In the genomic region with DNA sequence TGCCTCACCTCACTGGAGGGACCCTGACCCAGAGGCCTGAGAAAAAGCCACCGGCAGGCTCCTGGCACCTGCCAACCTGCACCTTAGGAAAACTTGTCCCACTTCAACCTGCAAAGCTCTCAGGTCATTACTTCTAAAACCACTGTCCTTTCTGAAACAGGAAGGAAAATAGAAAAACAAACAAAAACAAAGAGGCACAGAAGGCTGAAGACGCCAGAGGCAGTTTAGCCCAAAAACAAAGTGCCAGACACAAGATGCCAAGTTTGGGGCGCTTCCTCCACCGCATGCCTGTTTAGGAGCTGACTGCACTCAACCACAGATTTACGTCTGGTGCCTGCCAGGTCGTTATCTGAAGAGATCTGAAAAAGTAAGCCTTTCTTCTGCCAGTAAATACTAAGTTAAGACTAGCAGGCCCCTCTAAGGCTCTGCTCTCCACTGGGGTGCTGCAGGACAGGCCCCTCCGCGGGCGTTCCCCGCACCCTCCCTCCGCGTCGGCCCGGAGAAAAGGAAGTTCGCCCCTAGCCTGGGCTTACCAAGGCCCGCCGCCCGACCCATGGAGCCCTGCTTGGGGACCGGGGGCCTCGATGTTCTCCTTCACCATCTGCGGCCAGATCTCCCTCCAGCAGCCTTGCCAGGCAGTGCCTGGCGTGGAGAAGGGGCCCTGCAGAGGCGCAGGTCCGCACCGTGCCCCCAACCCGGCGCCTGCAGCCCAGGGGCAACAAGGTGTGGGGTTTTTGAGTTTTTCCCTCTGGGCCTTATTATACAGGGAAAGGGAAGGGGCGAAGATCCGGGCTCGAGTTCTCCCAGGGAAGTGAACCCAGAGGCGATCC, we compare ENCODE assay signal across 2 cellular contexts.
TF ChIP-seq lines count a peak whose summit lies in the region.

No MANE protein-coding gene starts in this region.

TF ChIP-seq in A549, 52 proteins besides CTCF, POLR2A, EP300 and RAD21 (continued from another document):
- TF ChIP-seq, protein P1, sequence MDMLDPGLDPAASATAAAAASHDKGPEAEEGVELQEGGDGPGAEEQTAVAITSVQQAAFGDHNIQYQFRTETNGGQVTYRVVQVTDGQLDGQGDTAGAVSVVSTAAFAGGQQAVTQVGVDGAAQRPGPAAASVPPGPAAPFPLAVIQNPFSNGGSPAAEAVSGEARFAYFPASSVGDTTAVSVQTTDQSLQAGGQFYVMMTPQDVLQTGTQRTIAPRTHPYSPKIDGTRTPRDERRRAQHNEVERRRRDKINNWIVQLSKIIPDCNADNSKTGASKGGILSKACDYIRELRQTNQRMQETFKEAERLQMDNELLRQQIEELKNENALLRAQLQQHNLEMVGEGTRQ (IDR thresholded peaks at IDR 0.05): no peak
- TF ChIP-seq, protein P2, sequence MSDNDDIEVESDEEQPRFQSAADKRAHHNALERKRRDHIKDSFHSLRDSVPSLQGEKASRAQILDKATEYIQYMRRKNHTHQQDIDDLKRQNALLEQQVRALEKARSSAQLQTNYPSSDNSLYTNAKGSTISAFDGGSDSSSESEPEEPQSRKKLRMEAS (IDR thresholded peaks at IDR 0.05): no peak
- TF ChIP-seq RNF2 (IDR thresholded peaks at IDR 0.05; ENCODE audit: borderline replicate concordance, low read depth) (no peak), HDAC2 (IDR thresholded peaks at IDR 0.05) (no peak), SMC3 (IDR thresholded peaks at IDR 0.05) (no peak), HOXA7 (CRISPR knock-in tag; IDR thresholded peaks at IDR 0.05) (no peak), EHMT2 (IDR thresholded peaks at IDR 0.05; ENCODE audit: low read depth) (no peak), SREBF2 (IDR thresholded peaks at IDR 0.05) (no peak), CBX2 (IDR thresholded peaks at IDR 0.05; ENCODE audit: borderline replicate concordance, low read depth) (no peak), RCOR1 (IDR thresholded peaks at IDR 0.05; ENCODE audit: low read depth, low read length) (no peak), RFX5 (IDR thresholded peaks at IDR 0.05) (no peak), KDM5A (IDR thresholded peaks at IDR 0.05) (no peak), TFCP2L1 (CRISPR knock-in tag; IDR thresholded peaks at IDR 0.05) (no peak), MAZ (IDR thresholded peaks at IDR 0.05; ENCODE audit: borderline replicate concordance, low read depth, low read length) (no peak)

TF ChIP-seq in K562, 482 proteins besides CTCF, POLR2A, EP300 and RAD21 (continued from another document):
- TF ChIP-seq, protein P3, sequence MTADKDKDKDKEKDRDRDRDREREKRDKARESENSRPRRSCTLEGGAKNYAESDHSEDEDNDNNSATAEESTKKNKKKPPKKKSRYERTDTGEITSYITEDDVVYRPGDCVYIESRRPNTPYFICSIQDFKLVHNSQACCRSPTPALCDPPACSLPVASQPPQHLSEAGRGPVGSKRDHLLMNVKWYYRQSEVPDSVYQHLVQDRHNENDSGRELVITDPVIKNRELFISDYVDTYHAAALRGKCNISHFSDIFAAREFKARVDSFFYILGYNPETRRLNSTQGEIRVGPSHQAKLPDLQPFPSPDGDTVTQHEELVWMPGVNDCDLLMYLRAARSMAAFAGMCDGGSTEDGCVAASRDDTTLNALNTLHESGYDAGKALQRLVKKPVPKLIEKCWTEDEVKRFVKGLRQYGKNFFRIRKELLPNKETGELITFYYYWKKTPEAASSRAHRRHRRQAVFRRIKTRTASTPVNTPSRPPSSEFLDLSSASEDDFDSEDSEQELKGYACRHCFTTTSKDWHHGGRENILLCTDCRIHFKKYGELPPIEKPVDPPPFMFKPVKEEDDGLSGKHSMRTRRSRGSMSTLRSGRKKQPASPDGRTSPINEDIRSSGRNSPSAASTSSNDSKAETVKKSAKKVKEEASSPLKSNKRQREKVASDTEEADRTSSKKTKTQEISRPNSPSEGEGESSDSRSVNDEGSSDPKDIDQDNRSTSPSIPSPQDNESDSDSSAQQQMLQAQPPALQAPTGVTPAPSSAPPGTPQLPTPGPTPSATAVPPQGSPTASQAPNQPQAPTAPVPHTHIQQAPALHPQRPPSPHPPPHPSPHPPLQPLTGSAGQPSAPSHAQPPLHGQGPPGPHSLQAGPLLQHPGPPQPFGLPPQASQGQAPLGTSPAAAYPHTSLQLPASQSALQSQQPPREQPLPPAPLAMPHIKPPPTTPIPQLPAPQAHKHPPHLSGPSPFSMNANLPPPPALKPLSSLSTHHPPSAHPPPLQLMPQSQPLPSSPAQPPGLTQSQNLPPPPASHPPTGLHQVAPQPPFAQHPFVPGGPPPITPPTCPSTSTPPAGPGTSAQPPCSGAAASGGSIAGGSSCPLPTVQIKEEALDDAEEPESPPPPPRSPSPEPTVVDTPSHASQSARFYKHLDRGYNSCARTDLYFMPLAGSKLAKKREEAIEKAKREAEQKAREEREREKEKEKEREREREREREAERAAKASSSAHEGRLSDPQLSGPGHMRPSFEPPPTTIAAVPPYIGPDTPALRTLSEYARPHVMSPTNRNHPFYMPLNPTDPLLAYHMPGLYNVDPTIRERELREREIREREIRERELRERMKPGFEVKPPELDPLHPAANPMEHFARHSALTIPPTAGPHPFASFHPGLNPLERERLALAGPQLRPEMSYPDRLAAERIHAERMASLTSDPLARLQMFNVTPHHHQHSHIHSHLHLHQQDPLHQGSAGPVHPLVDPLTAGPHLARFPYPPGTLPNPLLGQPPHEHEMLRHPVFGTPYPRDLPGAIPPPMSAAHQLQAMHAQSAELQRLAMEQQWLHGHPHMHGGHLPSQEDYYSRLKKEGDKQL (CRISPR knock-in tag; IDR thresholded peaks at IDR 0.05; ENCODE audit: borderline replicate concordance): 0 out of 2 replicates have a peak, but pooled peaks have one; percentile 73
- TF ChIP-seq NFE2 (IDR thresholded peaks at IDR 0.05; ENCODE audit: low read depth): no peak
- peak; percentile 39 for TF ChIP-seq ZFX (CRISPR knock-in tag; IDR thresholded peaks at IDR 0.05)
- peak; percentile 32 for TF ChIP-seq FIP1L1 (IDR thresholded peaks at IDR 0.05; ENCODE audit: low read depth, low read length, poor library complexity, severe bottlenecking)
- TF ChIP-seq, protein P4, sequence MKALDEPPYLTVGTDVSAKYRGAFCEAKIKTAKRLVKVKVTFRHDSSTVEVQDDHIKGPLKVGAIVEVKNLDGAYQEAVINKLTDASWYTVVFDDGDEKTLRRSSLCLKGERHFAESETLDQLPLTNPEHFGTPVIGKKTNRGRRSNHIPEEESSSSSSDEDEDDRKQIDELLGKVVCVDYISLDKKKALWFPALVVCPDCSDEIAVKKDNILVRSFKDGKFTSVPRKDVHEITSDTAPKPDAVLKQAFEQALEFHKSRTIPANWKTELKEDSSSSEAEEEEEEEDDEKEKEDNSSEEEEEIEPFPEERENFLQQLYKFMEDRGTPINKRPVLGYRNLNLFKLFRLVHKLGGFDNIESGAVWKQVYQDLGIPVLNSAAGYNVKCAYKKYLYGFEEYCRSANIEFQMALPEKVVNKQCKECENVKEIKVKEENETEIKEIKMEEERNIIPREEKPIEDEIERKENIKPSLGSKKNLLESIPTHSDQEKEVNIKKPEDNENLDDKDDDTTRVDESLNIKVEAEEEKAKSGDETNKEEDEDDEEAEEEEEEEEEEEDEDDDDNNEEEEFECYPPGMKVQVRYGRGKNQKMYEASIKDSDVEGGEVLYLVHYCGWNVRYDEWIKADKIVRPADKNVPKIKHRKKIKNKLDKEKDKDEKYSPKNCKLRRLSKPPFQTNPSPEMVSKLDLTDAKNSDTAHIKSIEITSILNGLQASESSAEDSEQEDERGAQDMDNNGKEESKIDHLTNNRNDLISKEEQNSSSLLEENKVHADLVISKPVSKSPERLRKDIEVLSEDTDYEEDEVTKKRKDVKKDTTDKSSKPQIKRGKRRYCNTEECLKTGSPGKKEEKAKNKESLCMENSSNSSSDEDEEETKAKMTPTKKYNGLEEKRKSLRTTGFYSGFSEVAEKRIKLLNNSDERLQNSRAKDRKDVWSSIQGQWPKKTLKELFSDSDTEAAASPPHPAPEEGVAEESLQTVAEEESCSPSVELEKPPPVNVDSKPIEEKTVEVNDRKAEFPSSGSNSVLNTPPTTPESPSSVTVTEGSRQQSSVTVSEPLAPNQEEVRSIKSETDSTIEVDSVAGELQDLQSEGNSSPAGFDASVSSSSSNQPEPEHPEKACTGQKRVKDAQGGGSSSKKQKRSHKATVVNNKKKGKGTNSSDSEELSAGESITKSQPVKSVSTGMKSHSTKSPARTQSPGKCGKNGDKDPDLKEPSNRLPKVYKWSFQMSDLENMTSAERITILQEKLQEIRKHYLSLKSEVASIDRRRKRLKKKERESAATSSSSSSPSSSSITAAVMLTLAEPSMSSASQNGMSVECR (CRISPR knock-in tag; IDR thresholded peaks at IDR 0.05): 0 out of 2 replicates have a peak, but pooled peaks have one; percentile 19
TF ChIP-seq in K562: peak in this region for 7.
